ENCODE assay signal across 1 cellular context in genomic region chr6:43488667-43489276, GRCh38.
TF ChIP-seq lines count a peak whose summit lies in the region.

No MANE protein-coding gene starts in this region.

TF ChIP-seq in HepG2, 621 proteins besides CTCF, POLR2A, EP300 and RAD21 (continued from another document):
- TF ChIP-seq ZBTB46 (CRISPR knock-in tag; IDR thresholded peaks at IDR 0.05; ENCODE audit: borderline replicate concordance) (no peak), MZF1 (CRISPR knock-in tag; IDR thresholded peaks at IDR 0.05; ENCODE audit: borderline replicate concordance) (peak; percentile 80; the same call in 1 of the 2 replicates), NPAS2 (CRISPR knock-in tag; IDR thresholded peaks at IDR 0.05; ENCODE audit: borderline replicate concordance) (no peak), MLLT10 (CRISPR knock-in tag; IDR thresholded peaks at IDR 0.05) (no peak), ZNF263 (CRISPR knock-in tag; IDR thresholded peaks at IDR 0.05) (peak; percentile 58; the same call in 1 of the 2 replicates), MTA1 (CRISPR knock-in tag; IDR thresholded peaks at IDR 0.05; ENCODE audit: borderline replicate concordance) (no peak), ZNF574 (CRISPR knock-in tag; IDR thresholded peaks at IDR 0.05) (peak; percentile 39; the same call in 1 of the 2 replicates), TEAD2 (CRISPR knock-in tag; IDR thresholded peaks at IDR 0.05) (no peak), RORA (CRISPR knock-in tag; IDR thresholded peaks at IDR 0.05) (no peak), FIP1L1 (IDR thresholded peaks at IDR 0.05; ENCODE audit: borderline replicate concordance, insufficient read depth, low read depth, low read length) (no peak), CEBPG (CRISPR knock-in tag; IDR thresholded peaks at IDR 0.05) (no peak), MEIS1 (CRISPR knock-in tag; IDR thresholded peaks at IDR 0.05; ENCODE audit: borderline replicate concordance) (peak; percentile 65; the same call in 1 of the 2 replicates), MIXL1 (CRISPR knock-in tag; IDR thresholded peaks at IDR 0.05) (peak; percentile 69), TRIM24 (CRISPR knock-in tag; IDR thresholded peaks at IDR 0.05) (no peak), KLF11 (CRISPR knock-in tag; IDR thresholded peaks at IDR 0.05) (no peak), ZNF44 (CRISPR knock-in tag; IDR thresholded peaks at IDR 0.05) (peak; percentile 42; the same call in 1 of the 2 replicates), PRDM15 (CRISPR knock-in tag; IDR thresholded peaks at IDR 0.05) (no peak), ZNF337 (CRISPR knock-in tag; IDR thresholded peaks at IDR 0.05; ENCODE audit: borderline replicate concordance, low read depth) (no peak; the same call in 1 of the 2 replicates), XRCC5 (optimal IDR thresholded peaks at IDR 0.05; ENCODE audit: low read length) (no peak), DR1 (CRISPR knock-in tag; IDR thresholded peaks at IDR 0.05) (no peak), USF2 (IDR thresholded peaks at IDR 0.05; ENCODE audit: low read depth, low read length) (no peak), USF2 (CRISPR knock-in tag; IDR thresholded peaks at IDR 0.05; ENCODE audit: borderline replicate concordance) (no peak), NFE2L1 (CRISPR knock-in tag; IDR thresholded peaks at IDR 0.05; ENCODE audit: borderline replicate concordance) (no peak), ZFP1 (CRISPR knock-in tag; IDR thresholded peaks at IDR 0.05) (no peak), ZSCAN31 (CRISPR knock-in tag; IDR thresholded peaks at IDR 0.05; ENCODE audit: low read depth) (0 out of 2 replicates have a peak, but pooled peaks have one; percentile 48), ARNTL (CRISPR knock-in tag; IDR thresholded peaks at IDR 0.05) (peak; percentile 77), ZNF234 (CRISPR knock-in tag; conservative IDR thresholded peaks at IDR 0.05) (no peak), MAFG (CRISPR knock-in tag; IDR thresholded peaks at IDR 0.05) (peak; percentile 72; the same call in 1 of the 2 replicates), CBX5 (CRISPR knock-in tag; IDR thresholded peaks at IDR 0.05; ENCODE audit: borderline replicate concordance) (no peak), ZFP41 (CRISPR knock-in tag; IDR thresholded peaks at IDR 0.05; ENCODE audit: borderline replicate concordance) (no peak), HOXA7 (CRISPR knock-in tag; IDR thresholded peaks at IDR 0.05) (no peak), SNAPC2 (CRISPR knock-in tag; IDR thresholded peaks at IDR 0.05) (no peak), ZNF761 (CRISPR knock-in tag; conservative IDR thresholded peaks at IDR 0.05) (no peak)
- TF ChIP-seq, protein P1, sequence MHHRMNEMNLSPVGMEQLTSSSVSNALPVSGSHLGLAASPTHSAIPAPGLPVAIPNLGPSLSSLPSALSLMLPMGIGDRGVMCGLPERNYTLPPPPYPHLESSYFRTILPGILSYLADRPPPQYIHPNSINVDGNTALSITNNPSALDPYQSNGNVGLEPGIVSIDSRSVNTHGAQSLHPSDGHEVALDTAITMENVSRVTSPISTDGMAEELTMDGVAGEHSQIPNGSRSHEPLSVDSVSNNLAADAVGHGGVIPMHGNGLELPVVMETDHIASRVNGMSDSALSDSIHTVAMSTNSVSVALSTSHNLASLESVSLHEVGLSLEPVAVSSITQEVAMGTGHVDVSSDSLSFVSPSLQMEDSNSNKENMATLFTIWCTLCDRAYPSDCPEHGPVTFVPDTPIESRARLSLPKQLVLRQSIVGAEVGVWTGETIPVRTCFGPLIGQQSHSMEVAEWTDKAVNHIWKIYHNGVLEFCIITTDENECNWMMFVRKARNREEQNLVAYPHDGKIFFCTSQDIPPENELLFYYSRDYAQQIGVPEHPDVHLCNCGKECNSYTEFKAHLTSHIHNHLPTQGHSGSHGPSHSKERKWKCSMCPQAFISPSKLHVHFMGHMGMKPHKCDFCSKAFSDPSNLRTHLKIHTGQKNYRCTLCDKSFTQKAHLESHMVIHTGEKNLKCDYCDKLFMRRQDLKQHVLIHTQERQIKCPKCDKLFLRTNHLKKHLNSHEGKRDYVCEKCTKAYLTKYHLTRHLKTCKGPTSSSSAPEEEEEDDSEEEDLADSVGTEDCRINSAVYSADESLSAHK (CRISPR knock-in tag; IDR thresholded peaks at IDR 0.05; ENCODE audit: borderline replicate concordance), result no peak
- TF ChIP-seq, protein P2, sequence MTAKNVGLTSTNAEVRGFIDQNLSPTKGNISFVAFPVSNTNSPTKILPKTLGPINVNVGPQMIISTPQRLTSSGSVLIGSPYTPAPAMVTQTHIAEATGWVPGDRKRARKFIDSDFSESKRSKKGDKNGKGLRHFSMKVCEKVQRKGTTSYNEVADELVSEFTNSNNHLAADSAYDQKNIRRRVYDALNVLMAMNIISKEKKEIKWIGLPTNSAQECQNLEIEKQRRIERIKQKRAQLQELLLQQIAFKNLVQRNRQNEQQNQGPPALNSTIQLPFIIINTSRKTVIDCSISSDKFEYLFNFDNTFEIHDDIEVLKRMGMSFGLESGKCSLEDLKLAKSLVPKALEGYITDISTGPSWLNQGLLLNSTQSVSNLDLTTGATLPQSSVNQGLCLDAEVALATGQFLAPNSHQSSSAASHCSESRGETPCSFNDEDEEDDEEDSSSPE (CRISPR knock-in tag; IDR thresholded peaks at IDR 0.05), result no peak
- TF ChIP-seq, protein P3, sequence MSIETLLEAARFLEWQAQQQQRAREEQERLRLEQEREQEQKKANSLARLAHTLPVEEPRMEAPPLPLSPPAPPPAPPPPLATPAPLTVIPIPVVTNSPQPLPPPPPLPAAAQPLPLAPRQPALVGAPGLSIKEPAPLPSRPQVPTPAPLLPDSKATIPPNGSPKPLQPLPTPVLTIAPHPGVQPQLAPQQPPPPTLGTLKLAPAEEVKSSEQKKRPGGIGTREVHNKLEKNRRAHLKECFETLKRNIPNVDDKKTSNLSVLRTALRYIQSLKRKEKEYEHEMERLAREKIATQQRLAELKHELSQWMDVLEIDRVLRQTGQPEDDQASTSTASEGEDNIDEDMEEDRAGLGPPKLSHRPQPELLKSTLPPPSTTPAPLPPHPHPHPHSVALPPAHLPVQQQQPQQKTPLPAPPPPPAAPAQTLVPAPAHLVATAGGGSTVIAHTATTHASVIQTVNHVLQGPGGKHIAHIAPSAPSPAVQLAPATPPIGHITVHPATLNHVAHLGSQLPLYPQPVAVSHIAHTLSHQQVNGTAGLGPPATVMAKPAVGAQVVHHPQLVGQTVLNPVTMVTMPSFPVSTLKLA (IDR thresholded peaks at IDR 0.05), result no peak
- TF ChIP-seq, protein P4, sequence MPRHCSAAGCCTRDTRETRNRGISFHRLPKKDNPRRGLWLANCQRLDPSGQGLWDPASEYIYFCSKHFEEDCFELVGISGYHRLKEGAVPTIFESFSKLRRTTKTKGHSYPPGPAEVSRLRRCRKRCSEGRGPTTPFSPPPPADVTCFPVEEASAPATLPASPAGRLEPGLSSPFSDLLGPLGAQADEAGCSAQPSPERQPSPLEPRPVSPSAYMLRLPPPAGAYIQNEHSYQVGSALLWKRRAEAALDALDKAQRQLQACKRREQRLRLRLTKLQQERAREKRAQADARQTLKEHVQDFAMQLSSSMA (CRISPR knock-in tag; IDR thresholded peaks at IDR 0.05), result no peak
TF ChIP-seq in HepG2: peak in this region for 150.
